Comparison of ENCODE assay signal across 17 cellular contexts in the genomic region with DNA sequence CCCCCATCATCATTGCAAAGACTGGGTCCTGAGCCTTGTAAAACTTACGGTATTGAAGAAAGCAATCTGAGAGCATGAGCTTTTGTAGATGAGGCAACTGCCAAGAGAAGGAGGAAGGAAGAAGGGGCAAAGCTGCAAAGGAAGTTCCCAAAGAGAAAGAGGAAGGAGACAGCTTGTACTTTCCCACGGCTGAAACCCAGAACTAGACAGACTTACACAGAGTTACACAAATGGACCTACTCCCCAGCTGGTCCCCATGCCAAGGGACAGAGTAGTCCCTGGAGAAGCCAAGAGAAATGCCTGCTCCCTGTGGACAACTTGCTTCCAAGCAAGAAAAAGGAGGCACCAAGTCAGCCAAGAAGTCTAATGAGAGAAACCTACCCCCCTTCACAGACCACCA. TPM values are rescaled to one million over a fixed set of nuclear protein-coding genes. Genes with fewer than 3 reads are reported as not detected.
DNase-seq lines count a peak whose midpoint lies in the region; ATAC-seq and TF ChIP-seq lines count a peak whose summit lies in the region.
"Had no signal": no experiment of that assay in that cellular context is flagged by ENCODE, and none has a peak within 500 bp of the region (broad histone marks: within the 10 kb centered on the region; RNA-seq: fewer than 3 reads in every experiment).

No MANE protein-coding gene starts in this region.

- H3K9me2 ChIP-seq in Karpas-422 (replicated peaks; ENCODE audit: insufficient read depth, low read length): no peaks in the 10 kb centered on the region

- H3K4me1 Mint-ChIP-seq in memory B cell: peaks cover 26% of the 10 kb centered on the region
- H3K4me1 Mint-ChIP-seq: mesothelial cell of epicardium had no signal

- no peaks in the 10 kb centered on the region for H4K20me1 ChIP-seq in Karpas-422 (ENCODE audit: insufficient read depth, low read depth, low read length)

- H3K36me3 Mint-ChIP-seq in memory B cell: no peaks in the 10 kb centered on the region
- H3K36me3 Mint-ChIP-seq: mesothelial cell of epicardium had no signal

- DNase-seq in Right ventricle myocardium inferior (ENCODE audit: missing footprints) (no peak), cardiac septum (ENCODE audit: low spot score) (no peak), coronary artery (ENCODE audit: low spot score) (peak; percentile 70), memory B cell (ENCODE audit: low spot score in 2 of 2) (no peak), NCI-H748 (lab: John Stamatoyannopoulos, UW; ENCODE audit: unreplicated experiment) (no peak), Karpas-422 (no peak), BE2C (no peak)
- DNase-seq: activated CD4-positive, alpha-beta T cell treated with anti-CD3 and anti-CD28 coated beads for 36 hours; NCI-H526; retina had no signal

- H3K9me3 Mint-ChIP-seq in memory B cell: peaks cover 1% of the 10 kb centered on the region
- H3K9me3 Mint-ChIP-seq: activated T-helper 1 cell treated with anti-CD3 and anti-CD28 coated beads, Interleukin-12 subunit alpha, Interleukin-12 subunit beta, Interleukin-2, Interleukin-4 antibody, amounts not matched to agents 30 ng/mL and 10 ng/mL and 1 ng/mL, durations not matched to agents 14 hours and 24 hours and 36 hours; mesothelial cell of epicardium had no signal

- H3K4me3 Mint-ChIP-seq in memory B cell: peak overlapping the region; percentile 77
- H3K4me3 Mint-ChIP-seq: activated CD4-positive, alpha-beta T cell treated with anti-CD3 and anti-CD28 coated beads for 36 hours; activated T-helper 1 cell treated with anti-CD3 and anti-CD28 coated beads, Interleukin-12 subunit alpha, Interleukin-12 subunit beta, Interleukin-2, Interleukin-4 antibody, amounts not matched to agents 30 ng/mL and 10 ng/mL and 1 ng/mL, durations not matched to agents 14 hours and 24 hours and 36 hours; mesothelial cell of epicardium had no signal

- H3K4me1 ChIP-seq in Karpas-422 (ENCODE audit: low read length) (peaks cover 5% of the 10 kb centered on the region), BE2C (no peaks in the 10 kb centered on the region)

- H3K36me3 ChIP-seq in Karpas-422 (ENCODE audit: insufficient read depth, low read length) (no peaks in the 10 kb centered on the region), BE2C (no peaks in the 10 kb centered on the region)

- no peak overlapping the region for H3K4me2 ChIP-seq in Karpas-422 (ENCODE audit: low read depth, low read length, poor library complexity, severe bottlenecking)
- H3K4me2 ChIP-seq: hepatocyte had no signal

- no peak overlapping the region for H2AFZ ChIP-seq in Karpas-422 (ENCODE audit: low read length)
- H2AFZ ChIP-seq: hepatocyte had no signal

- H3K4me3 ChIP-seq in coronary artery (no peak overlapping the region), Karpas-422 (ENCODE audit: low read length) (no peak overlapping the region), BE2C (ENCODE audit: low read depth, low read length) (no peak overlapping the region)
- H3K4me3 ChIP-seq: hepatocyte had no signal

- peak overlapping the region; percentile 72 for H3K27ac Mint-ChIP-seq in memory B cell
- H3K27ac Mint-ChIP-seq: activated CD4-positive, alpha-beta T cell treated with anti-CD3 and anti-CD28 coated beads for 36 hours; activated T-helper 1 cell treated with anti-CD3 and anti-CD28 coated beads, Interleukin-12 subunit alpha, Interleukin-12 subunit beta, Interleukin-2, Interleukin-4 antibody, amounts not matched to agents 30 ng/mL and 10 ng/mL and 1 ng/mL, durations not matched to agents 14 hours and 24 hours and 36 hours; mesothelial cell of epicardium had no signal

- intact Hi-C loops in Right ventricle myocardium inferior (cut with DNase I) (no loop called here), cardiac septum (cut with DNase I) (no loop called here)

- H3K27me3 Mint-ChIP-seq in memory B cell: peaks cover 4% of the 10 kb centered on the region

- H3K27ac ChIP-seq in coronary artery (peak overlapping the region in 1 of 2 donors; percentile 25), Karpas-422 (ENCODE audit: low read length) (no peak overlapping the region)
- H3K27ac ChIP-seq: hepatocyte had no signal

- TF ChIP-seq CTCF in coronary artery (IDR thresholded peaks at IDR 0.05) (no peak), BE2C (IDR thresholded peaks at IDR 0.05; ENCODE audit: low read depth, low read length) (no peak)

- H3K9me3 ChIP-seq in Karpas-422 (ENCODE audit: low read length): no peaks in the 10 kb centered on the region
- no peaks in the 10 kb centered on the region for H3K9me3 ChIP-seq in BE2C

- H3K27me3 ChIP-seq in Karpas-422 (ENCODE audit: low read length): no peaks in the 10 kb centered on the region
- no peaks in the 10 kb centered on the region for H3K27me3 ChIP-seq in BE2C
- H3K27me3 ChIP-seq: hepatocyte had no signal

- no peak overlapping the region for H3K9ac ChIP-seq in Karpas-422 (ENCODE audit: low read length)

- H3K79me2 ChIP-seq in Karpas-422 (ENCODE audit: low read length): no peaks in the 10 kb centered on the region
- H3K79me2 ChIP-seq: hepatocyte had no signal

- ATAC-seq in Right ventricle myocardium inferior (peak; percentile 75), memory B cell (ENCODE audit: low read depth) (peak; percentile 91), HG03135 (IDR thresholded peaks at IDR 0.05; ENCODE audit: unreplicated experiment) (no peak)
- ATAC-seq: activated CD4-positive, alpha-beta T cell treated with anti-CD3 and anti-CD28 coated beads for 36 hours; SK-N-SH treated with all-trans-retinoic acid at 6 μM for 48 hours had no signal

RNA-seq across cellular contexts. Expression of gene SLC5A9, which starts 22.6 kb away (rescaled TPM):
- 0.16 TPM for total RNA-seq in Right ventricle myocardium inferior
- total RNA-seq in cardiac septum: 0.57 TPM
- not detected in 2 replicates for total RNA-seq in Karpas-422 (2014; rRNA removed; shearing (Covaris generic); ENCODE audit: low replicate concordance)
- not detected for polyA plus RNA-seq in BE2C (2012; ENCODE audit: insufficient read depth, insufficient read length, low read depth)
- total RNA-seq: activated CD4-positive, alpha-beta T cell treated with anti-CD3 and anti-CD28 coated beads for 36 hours; activated T-helper 1 cell treated with anti-CD3 and anti-CD28 coated beads, Interleukin-12 subunit alpha, Interleukin-12 subunit beta, Interleukin-2, Interleukin-4 antibody, amounts not matched to agents 30 ng/mL and 10 ng/mL and 1 ng/mL, durations not matched to agents 14 hours and 24 hours and 36 hours; MCF 10A; temporal lobe had no signal
